10 cellular contexts compared by ENCODE assay signal in genomic region chr13:51805313-51805712, GRCh38. TPM values are rescaled to one million over a fixed set of nuclear protein-coding genes. Genes with fewer than 3 reads are reported as not detected.
A peak's percentile ranks its signal among the peaks of the same experiment; 100 is the strongest.
DNase-seq lines count a peak whose midpoint lies in the region; ATAC-seq and TF ChIP-seq lines count a peak whose summit lies in the region.
"Had no signal": no experiment of that assay in that cellular context is flagged by ENCODE, and none has a peak within 500 bp of the region (broad histone marks: within the 10 kb centered on the region; RNA-seq: fewer than 3 reads in every experiment).

No MANE protein-coding gene starts in this region.

- peak overlapping the region; percentile 79 for H3K4me3 ChIP-seq in CD8-positive, alpha-beta T cell (ENCODE audit: low read depth, low read length)
- no peak overlapping the region for H3K4me3 ChIP-seq in SU-DHL-6 (ENCODE audit: insufficient read depth, low read length, poor library complexity, severe bottlenecking)
- H3K4me3 ChIP-seq in epithelial cell of proximal tubule (ENCODE audit: low read depth, low read length), result peak overlapping the region; percentile 82
- no peak overlapping the region for H3K4me3 ChIP-seq in rectal smooth muscle tissue (ENCODE audit: low read length)

- no peak overlapping the region for H2AFZ ChIP-seq in SU-DHL-6 (ENCODE audit: low read depth, low read length, severe bottlenecking)

- H3K9me3 Mint-ChIP-seq in CD8-positive, alpha-beta T cell, result no peaks in the 10 kb centered on the region

- H3K9ac ChIP-seq in SU-DHL-6 (ENCODE audit: low read length), result 0 out of 2 replicates have a peak overlapping the region, but pooled peaks have one; percentile 91
- H3K9ac ChIP-seq in rectal smooth muscle tissue (ENCODE audit: low read length), result no peak overlapping the region

- peak overlapping the region; percentile 80 for H3K4me2 ChIP-seq in SU-DHL-6 (ENCODE audit: low read depth, low read length, poor library complexity, severe bottlenecking)

- H3F3A ChIP-seq in SU-DHL-6 (ENCODE audit: insufficient read depth), result peaks cover 14% of the 10 kb centered on the region; the same call in 1 of the 2 replicates

- H3K79me2 ChIP-seq in SU-DHL-6 (ENCODE audit: insufficient read depth, low read length), result no peaks in the 10 kb centered on the region

- peaks cover 34% of the 10 kb centered on the region for H3K36me3 Mint-ChIP-seq in CD8-positive, alpha-beta T cell

- H3K27ac Mint-ChIP-seq in CD8-positive, alpha-beta T cell, result peak overlapping the region; percentile 100

- POLR2A ChIA-PET in CD8-positive, alpha-beta T cell (lab: Charles Lee), result interaction anchor here (0.8 to 11.3 kb wide), 7 partner anchors 9 to 389 kb away, joined by 3 to 143 read pairs (median 6); partner anchors contain the start of gene INTS6

- H3K27me3 ChIP-seq in CD8-positive, alpha-beta T cell (ENCODE audit: insufficient read depth, low read length), result no peaks in the 10 kb centered on the region
- no peaks in the 10 kb centered on the region for H3K27me3 ChIP-seq in SU-DHL-6 (ENCODE audit: low read length)
- no peaks in the 10 kb centered on the region for H3K27me3 ChIP-seq in rectal smooth muscle tissue (ENCODE audit: control insufficient read depth, insufficient read depth, low read length)
- H3K27me3 ChIP-seq: colonic mucosa had no signal

- TF ChIP-seq CTCF in CD8-positive, alpha-beta T cell (IDR thresholded peaks at IDR 0.05), result no peak
- no peak for TF ChIP-seq CTCF in SU-DHL-6 (IDR thresholded peaks at IDR 0.05; ENCODE audit: insufficient read depth, low read length, poor library complexity, severe bottlenecking)
- no peak for TF ChIP-seq CTCF in epithelial cell of proximal tubule (conservative IDR thresholded peaks at IDR 0.05; ENCODE audit: low read depth, low read length)

- H3K9me2 ChIP-seq in SU-DHL-6 (replicated peaks; ENCODE audit: insufficient read depth, low read length), result no peaks in the 10 kb centered on the region

- no peak for DNase-seq in CD8-positive, alpha-beta T cell
- DNase-seq in epithelial cell of proximal tubule (ENCODE audit: low read depth), result no peak
- DNase-seq in stimulated activated CD4-positive, alpha-beta T cell treated with anti-CD3 and anti-CD28 coated beads, Interleukin-2, amount 100 ng/mL, for 48 hours, result no peak
- no peak for DNase-seq in NCI-H748 treated with DMSO at 0.1 percent for 48 hours (lab: John Stamatoyannopoulos, UW)
- DNase-seq in NCI-H1092 (lab: John Stamatoyannopoulos, UW), result no peak
- DNase-seq: colonic mucosa had no signal

- peaks cover 39% of the 10 kb centered on the region for H3K4me1 ChIP-seq in CD8-positive, alpha-beta T cell (ENCODE audit: insufficient read depth, low read length)
- peaks cover 20% of the 10 kb centered on the region for H3K4me1 ChIP-seq in rectal smooth muscle tissue (ENCODE audit: control insufficient read depth, insufficient read depth, low read length)

- peaks cover 8% of the 10 kb centered on the region for H3K36me3 ChIP-seq in CD8-positive, alpha-beta T cell (ENCODE audit: insufficient read depth, low read length)
- no peaks in the 10 kb centered on the region for H3K36me3 ChIP-seq in SU-DHL-6 (ENCODE audit: low read length)
- no peaks in the 10 kb centered on the region for H3K36me3 ChIP-seq in rectal smooth muscle tissue (ENCODE audit: control insufficient read depth, insufficient read depth, low read length)
- H3K36me3 ChIP-seq: colonic mucosa had no signal

- no peaks in the 10 kb centered on the region for H3K27me3 Mint-ChIP-seq in CD8-positive, alpha-beta T cell (ENCODE audit: low read depth)

- no peaks in the 10 kb centered on the region for H4K20me1 ChIP-seq in SU-DHL-6 (ENCODE audit: low read depth, low read length)

- H3K4me1 Mint-ChIP-seq in CD8-positive, alpha-beta T cell (ENCODE audit: low read depth), result peaks cover 55% of the 10 kb centered on the region

- ATAC-seq in CD8-positive, alpha-beta T cell, result no peak
- ATAC-seq in HG02623 (IDR thresholded peaks at IDR 0.05; ENCODE audit: unreplicated experiment), result no peak

- CTCF ChIA-PET in CD8-positive, alpha-beta T cell (lab: Charles Lee), result interaction anchor here (0.9 to 7.5 kb wide), 8 partner anchors 8 to 360 kb away, joined by 3 to 74 read pairs (median 6); no protein-coding TSS in a partner anchor

- peak overlapping the region; percentile 99 for H3K27ac ChIP-seq in CD8-positive, alpha-beta T cell (ENCODE audit: low read depth, low read length)
- H3K27ac ChIP-seq in SU-DHL-6 (ENCODE audit: low read depth, low read length) (no peak overlapping the region), rectal smooth muscle tissue (ENCODE audit: low read depth, low read length) (peak overlapping the region; percentile 97)

- intact Hi-C loops in CD8-positive, alpha-beta T cell (cut with DNase I, micrococcal nuclease), result loop anchor here (2.0 to 10.0 kb wide), 2 partner anchors 389 to 1681 kb away; no protein-coding TSS in a partner anchor

- peak overlapping the region; percentile 92 for H3K4me3 Mint-ChIP-seq in CD8-positive, alpha-beta T cell

- no peaks in the 10 kb centered on the region for H3K9me3 ChIP-seq in CD8-positive, alpha-beta T cell (ENCODE audit: low read length)
- H3K9me3 ChIP-seq in SU-DHL-6 (ENCODE audit: insufficient read depth, low read length), result no peaks in the 10 kb centered on the region
- H3K9me3 ChIP-seq: colonic mucosa had no signal

RNA-seq across cellular contexts. Expression of gene DHRS12, which starts 1.4 kb away (rescaled TPM):
- 10 to 100 TPM; 13.4 to 14.1 TPM for total RNA-seq in CD8-positive, alpha-beta T cell
- total RNA-seq in epithelial cell of proximal tubule, result 2.4 and 5.5 TPM in 2 replicates

RNA-seq across cellular contexts. Expression of gene TMEM272, which starts 39.7 kb away (rescaled TPM):
- total RNA-seq in CD8-positive, alpha-beta T cell, result 1 to 10 TPM; 1.1 to 1.7 TPM
- total RNA-seq in epithelial cell of proximal tubule, result not detected in 2 replicates
- total RNA-seq: LHCN-M2 had no signal

RNA-seq across cellular contexts. Expression of gene CCDC70, which starts 56.5 kb away (rescaled TPM):
- not detected for total RNA-seq in CD8-positive, alpha-beta T cell
- total RNA-seq in epithelial cell of proximal tubule, result not detected in 2 replicates
- total RNA-seq: colonic mucosa, LHCN-M2 had no signal

Comparison
In these comparisons a context has a peak if more than half of its experiments do, and no peak if none do; other contexts are left out.
1. H3K4me3 ChIP-seq: peak in CD8-positive, alpha-beta T cell (single experiment) and epithelial cell of proximal tubule (single experiment); none in SU-DHL-6 (single experiment) and rectal smooth muscle tissue (single experiment).